8 cellular contexts compared by ENCODE assay signal in the genomic region with DNA sequence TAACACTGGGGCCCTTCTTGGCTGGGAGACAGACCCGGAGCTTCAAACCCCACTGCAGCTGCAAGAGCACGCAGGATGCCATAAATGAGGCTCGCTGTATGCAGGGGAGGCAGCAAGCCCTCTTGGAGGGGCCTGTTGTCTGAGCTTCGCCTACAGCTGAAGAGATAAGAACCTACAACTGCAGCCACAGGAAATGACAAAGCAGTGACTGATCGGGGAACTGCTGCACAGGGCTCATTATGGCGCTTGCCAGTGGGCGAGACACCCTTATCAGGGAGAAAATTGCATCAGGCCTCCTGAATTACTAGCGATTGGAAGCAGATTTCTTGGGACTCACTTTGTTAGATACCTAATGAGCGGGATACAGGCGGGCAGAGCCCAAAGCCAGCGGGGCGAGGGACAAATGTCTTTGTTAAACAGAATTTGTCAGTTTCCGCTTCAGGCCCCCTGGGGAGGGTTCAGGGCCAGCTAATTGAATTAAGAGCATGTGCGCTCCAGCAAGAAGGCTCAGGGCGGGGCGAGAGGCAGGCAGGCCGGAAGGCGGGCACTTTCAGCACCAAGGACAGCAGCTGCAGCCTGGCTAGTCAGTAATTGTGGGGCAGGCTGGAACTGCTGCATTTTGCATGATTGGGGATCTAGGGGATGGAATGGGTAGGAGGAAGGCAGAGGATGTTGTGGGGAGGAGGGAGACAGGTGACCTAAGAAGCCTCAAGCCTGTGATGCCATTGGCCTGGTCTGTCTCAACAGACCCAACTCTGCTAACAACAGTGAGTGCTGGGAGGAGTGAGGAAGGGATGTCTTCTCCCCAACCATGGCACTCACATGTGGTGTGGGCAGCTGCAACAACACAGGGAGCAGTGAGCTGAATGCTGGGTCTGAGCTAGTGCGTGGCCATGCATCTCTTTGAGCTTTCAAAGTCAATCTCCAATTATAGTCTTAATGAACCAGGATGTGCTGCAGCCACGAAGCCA. TPM values are rescaled to one million over a fixed set of nuclear protein-coding genes. Genes with fewer than 3 reads are reported as not detected.
DNase-seq lines count a peak whose midpoint lies in the region; ATAC-seq and TF ChIP-seq lines count a peak whose summit lies in the region.

No MANE protein-coding gene starts in this region.

- peaks cover 1% of the 10 kb centered on the region for H3K9me3 Mint-ChIP-seq in activated naive CD8-positive, alpha-beta T cell treated with anti-CD3 and anti-CD28 coated beads for 36 hours

- H3K4me1 ChIP-seq in left ventricle myocardium inferior, result peaks cover 6% of the 10 kb centered on the region

- DNase-seq in COLO829 (ENCODE audit: low spot score) (peak; percentile 71), left ventricle myocardium inferior (peak; percentile 82), renal cortical epithelial cell (ENCODE audit: low read depth) (peak; percentile 43)
- peak; percentile 82 for DNase-seq in activated naive CD8-positive, alpha-beta T cell treated with anti-CD3 and anti-CD28 coated beads for 36 hours

- H3K4me3 ChIP-seq in left ventricle myocardium inferior, result no peak overlapping the region

- H3K4me3 Mint-ChIP-seq in activated naive CD8-positive, alpha-beta T cell treated with anti-CD3 and anti-CD28 coated beads for 36 hours, result no peak overlapping the region

- H3K27ac ChIP-seq in left ventricle myocardium inferior (replicated peaks), result no peak overlapping the region

- peaks cover 10% of the 10 kb centered on the region for H3K4me1 Mint-ChIP-seq in activated naive CD8-positive, alpha-beta T cell treated with anti-CD3 and anti-CD28 coated beads for 36 hours

- no peak for TF ChIP-seq CTCF in left ventricle myocardium inferior (IDR thresholded peaks at IDR 0.05; ENCODE audit: borderline replicate concordance)

- no peaks in the 10 kb centered on the region for H3K9me3 ChIP-seq in left ventricle myocardium inferior (replicated peaks)

- intact Hi-C loops in left ventricle myocardium inferior (cut with micrococcal nuclease), result no loop called here

- peaks cover 32% of the 10 kb centered on the region for H3K27me3 Mint-ChIP-seq in activated naive CD8-positive, alpha-beta T cell treated with anti-CD3 and anti-CD28 coated beads for 36 hours

- peaks cover 52% of the 10 kb centered on the region for H3K27me3 ChIP-seq in left ventricle myocardium inferior (ENCODE audit: low read depth)

- no peaks in the 10 kb centered on the region for H3K36me3 Mint-ChIP-seq in activated naive CD8-positive, alpha-beta T cell treated with anti-CD3 and anti-CD28 coated beads for 36 hours

- ATAC-seq in SK-N-SH treated with all-trans-retinoic acid at 6 μM for 48 hours (peak; percentile 92), GM21447 (IDR thresholded peaks at IDR 0.05; ENCODE audit: unreplicated experiment) (no peak), GM21825 (IDR thresholded peaks at IDR 0.05; ENCODE audit: unreplicated experiment) (no peak)

- no peaks in the 10 kb centered on the region for H3K36me3 ChIP-seq in left ventricle myocardium inferior

- peak overlapping the region; percentile 73 for H3K27ac Mint-ChIP-seq in activated naive CD8-positive, alpha-beta T cell treated with anti-CD3 and anti-CD28 coated beads for 36 hours

- no peak for TF ChIP-seq EP300 in Ishikawa (IDR thresholded peaks at IDR 0.05; ENCODE audit: borderline replicate concordance)

- peak; percentile 19; the same call in 1 of the 2 replicates for TF ChIP-seq RAD21 in Ishikawa (IDR thresholded peaks at IDR 0.05; ENCODE audit: low read depth)

TF ChIP-seq in Ishikawa, 13 proteins besides CTCF, POLR2A, EP300 and RAD21:
- TF ChIP-seq TCF12 (IDR thresholded peaks at IDR 0.05; ENCODE audit: low read depth), result no peak
- TF ChIP-seq, protein P1, sequence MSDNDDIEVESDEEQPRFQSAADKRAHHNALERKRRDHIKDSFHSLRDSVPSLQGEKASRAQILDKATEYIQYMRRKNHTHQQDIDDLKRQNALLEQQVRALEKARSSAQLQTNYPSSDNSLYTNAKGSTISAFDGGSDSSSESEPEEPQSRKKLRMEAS (IDR thresholded peaks at IDR 0.05), result peak; percentile 76
- TF ChIP-seq, protein P2, sequence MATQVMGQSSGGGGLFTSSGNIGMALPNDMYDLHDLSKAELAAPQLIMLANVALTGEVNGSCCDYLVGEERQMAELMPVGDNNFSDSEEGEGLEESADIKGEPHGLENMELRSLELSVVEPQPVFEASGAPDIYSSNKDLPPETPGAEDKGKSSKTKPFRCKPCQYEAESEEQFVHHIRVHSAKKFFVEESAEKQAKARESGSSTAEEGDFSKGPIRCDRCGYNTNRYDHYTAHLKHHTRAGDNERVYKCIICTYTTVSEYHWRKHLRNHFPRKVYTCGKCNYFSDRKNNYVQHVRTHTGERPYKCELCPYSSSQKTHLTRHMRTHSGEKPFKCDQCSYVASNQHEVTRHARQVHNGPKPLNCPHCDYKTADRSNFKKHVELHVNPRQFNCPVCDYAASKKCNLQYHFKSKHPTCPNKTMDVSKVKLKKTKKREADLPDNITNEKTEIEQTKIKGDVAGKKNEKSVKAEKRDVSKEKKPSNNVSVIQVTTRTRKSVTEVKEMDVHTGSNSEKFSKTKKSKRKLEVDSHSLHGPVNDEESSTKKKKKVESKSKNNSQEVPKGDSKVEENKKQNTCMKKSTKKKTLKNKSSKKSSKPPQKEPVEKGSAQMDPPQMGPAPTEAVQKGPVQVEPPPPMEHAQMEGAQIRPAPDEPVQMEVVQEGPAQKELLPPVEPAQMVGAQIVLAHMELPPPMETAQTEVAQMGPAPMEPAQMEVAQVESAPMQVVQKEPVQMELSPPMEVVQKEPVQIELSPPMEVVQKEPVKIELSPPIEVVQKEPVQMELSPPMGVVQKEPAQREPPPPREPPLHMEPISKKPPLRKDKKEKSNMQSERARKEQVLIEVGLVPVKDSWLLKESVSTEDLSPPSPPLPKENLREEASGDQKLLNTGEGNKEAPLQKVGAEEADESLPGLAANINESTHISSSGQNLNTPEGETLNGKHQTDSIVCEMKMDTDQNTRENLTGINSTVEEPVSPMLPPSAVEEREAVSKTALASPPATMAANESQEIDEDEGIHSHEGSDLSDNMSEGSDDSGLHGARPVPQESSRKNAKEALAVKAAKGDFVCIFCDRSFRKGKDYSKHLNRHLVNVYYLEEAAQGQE (IDR thresholded peaks at IDR 0.05; ENCODE audit: low read depth), result peak; percentile 99

TF ChIP-seq in SK-N-SH treated with all-trans-retinoic acid at 6 μM for 48 hours, 23 proteins besides CTCF, POLR2A, EP300 and RAD21 (continues in another document):
- no peak for TF ChIP-seq TOX (CRISPR knock-in tag; IDR thresholded peaks at IDR 0.05; ENCODE audit: borderline replicate concordance)
- peak; percentile 97 for TF ChIP-seq TCF4 (CRISPR knock-in tag; IDR thresholded peaks at IDR 0.05; ENCODE audit: borderline replicate concordance)
- TF ChIP-seq, protein P3, sequence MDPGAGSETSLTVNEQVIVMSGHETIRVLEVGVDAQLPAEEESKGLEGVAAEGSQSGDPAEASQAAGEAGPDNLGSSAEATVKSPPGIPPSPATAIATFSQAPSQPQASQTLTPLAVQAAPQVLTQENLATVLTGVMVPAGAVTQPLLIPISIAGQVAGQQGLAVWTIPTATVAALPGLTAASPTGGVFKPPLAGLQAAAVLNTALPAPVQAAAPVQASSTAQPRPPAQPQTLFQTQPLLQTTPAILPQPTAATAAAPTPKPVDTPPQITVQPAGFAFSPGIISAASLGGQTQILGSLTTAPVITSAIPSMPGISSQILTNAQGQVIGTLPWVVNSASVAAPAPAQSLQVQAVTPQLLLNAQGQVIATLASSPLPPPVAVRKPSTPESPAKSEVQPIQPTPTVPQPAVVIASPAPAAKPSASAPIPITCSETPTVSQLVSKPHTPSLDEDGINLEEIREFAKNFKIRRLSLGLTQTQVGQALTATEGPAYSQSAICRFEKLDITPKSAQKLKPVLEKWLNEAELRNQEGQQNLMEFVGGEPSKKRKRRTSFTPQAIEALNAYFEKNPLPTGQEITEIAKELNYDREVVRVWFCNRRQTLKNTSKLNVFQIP (CRISPR knock-in tag; IDR thresholded peaks at IDR 0.05; ENCODE audit: borderline replicate concordance, low read depth), result no peak; the same call in 1 of the 2 replicates
- TF ChIP-seq BACH2 (CRISPR knock-in tag; IDR thresholded peaks at IDR 0.05; ENCODE audit: borderline replicate concordance), result no peak
- no peak; the same call in 1 of the 2 replicates for TF ChIP-seq ZNF8 (CRISPR knock-in tag; IDR thresholded peaks at IDR 0.05)
- TF ChIP-seq, protein P4, sequence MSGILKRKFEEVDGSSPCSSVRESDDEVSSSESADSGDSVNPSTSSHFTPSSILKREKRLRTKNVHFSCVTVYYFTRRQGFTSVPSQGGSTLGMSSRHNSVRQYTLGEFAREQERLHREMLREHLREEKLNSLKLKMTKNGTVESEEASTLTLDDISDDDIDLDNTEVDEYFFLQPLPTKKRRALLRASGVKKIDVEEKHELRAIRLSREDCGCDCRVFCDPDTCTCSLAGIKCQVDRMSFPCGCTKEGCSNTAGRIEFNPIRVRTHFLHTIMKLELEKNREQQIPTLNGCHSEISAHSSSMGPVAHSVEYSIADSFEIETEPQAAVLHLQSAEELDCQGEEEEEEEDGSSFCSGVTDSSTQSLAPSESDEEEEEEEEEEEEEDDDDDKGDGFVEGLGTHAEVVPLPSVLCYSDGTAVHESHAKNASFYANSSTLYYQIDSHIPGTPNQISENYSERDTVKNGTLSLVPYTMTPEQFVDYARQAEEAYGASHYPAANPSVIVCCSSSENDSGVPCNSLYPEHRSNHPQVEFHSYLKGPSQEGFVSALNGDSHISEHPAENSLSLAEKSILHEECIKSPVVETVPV (CRISPR knock-in tag; IDR thresholded peaks at IDR 0.05), result no peak; the same call in 1 of the 2 replicates
- no peak; the same call in 1 of the 2 replicates for TF ChIP-seq ESRRG (CRISPR knock-in tag; IDR thresholded peaks at IDR 0.05)
- TF ChIP-seq ZFP30 (CRISPR knock-in tag; IDR thresholded peaks at IDR 0.05), result no peak; the same call in 1 of the 2 replicates

RNA-seq across cellular contexts. Expression of a gene that starts 55.3 kb away (rescaled TPM):
- under 1 TPM in 1 of 2 experiments, not detected in 1; 0.20 TPM for total RNA-seq in activated naive CD8-positive, alpha-beta T cell treated with anti-CD3 and anti-CD28 coated beads for 36 hours
- total RNA-seq in left ventricle myocardium inferior (0.11 TPM), renal cortical epithelial cell (not detected in 2 replicates)
